Comparison of ENCODE assay signal across 23 cellular contexts in genomic region chr7:29019896-29020295, GRCh38.
DNase-seq lines count a peak whose midpoint lies in the region; TF ChIP-seq lines count a peak whose summit lies in the region.
"Had no signal": no experiment of that assay in that cellular context is flagged by ENCODE, and none has a peak within 500 bp of the region (broad histone marks: within the 10 kb centered on the region; RNA-seq: fewer than 3 reads in every experiment).

No MANE protein-coding gene starts in this region.

- peaks cover 12% of the 10 kb centered on the region for H3K9me3 Mint-ChIP-seq in activated T-helper 1 cell treated with anti-CD3 and anti-CD28 coated beads, Interleukin-12 subunit alpha, Interleukin-12 subunit beta, Interleukin-2, Interleukin-4 antibody, amounts not matched to agents 30 ng/mL and 10 ng/mL and 1 ng/mL, durations not matched to agents 14 hours and 24 hours and 36 hours

- no peak for TF ChIP-seq CTCF in dorsolateral prefrontal cortex (IDR thresholded peaks at IDR 0.05 in 54 of 56, conservative IDR thresholded peaks at IDR 0.05 in 2 of 56; ENCODE audit: low read depth in 1 of 56, partially characterized antibody in 56 of 56)
- no peak for TF ChIP-seq CTCF in GM20000 (IDR thresholded peaks at IDR 0.05; ENCODE audit: extremely low read depth, missing control alignments)

- intact Hi-C loops in dorsolateral prefrontal cortex (cut with DNase I): loop anchor here in 1 of 2 donors (10.0 kb wide), 1 partner anchor 65 kb away; no protein-coding TSS in a partner anchor
- intact Hi-C loops in activated T-helper 1 cell treated with anti-CD3 and anti-CD28 coated beads, Interleukin-12 subunit alpha, Interleukin-12 subunit beta, Interleukin-2, Interleukin-4 antibody, amounts not matched to agents 30 ng/mL and 10 ng/mL and 1 ng/mL, durations not matched to agents 14 hours and 24 hours and 36 hours (cut with micrococcal nuclease): no loop called here

- peaks cover 7% of the 10 kb centered on the region; the same call in 1 of the 2 replicates for H3K36me3 ChIP-seq in ACC112 (ENCODE audit: insufficient read depth, low read length)
- H3K36me3 ChIP-seq: brain microvascular endothelial cell, right lobe of liver, vagina had no signal

- H3K4me3 ChIP-seq in ACC112 (ENCODE audit: low read depth, low read length): no peak overlapping the region
- H3K4me3 ChIP-seq in dorsolateral prefrontal cortex: no peak overlapping the region
- H3K4me3 ChIP-seq: GM23248, lung, right lobe of liver, vagina had no signal

- H3K27ac Mint-ChIP-seq in activated T-helper 1 cell treated with anti-CD3 and anti-CD28 coated beads, Interleukin-12 subunit alpha, Interleukin-12 subunit beta, Interleukin-2, Interleukin-4 antibody, amounts not matched to agents 30 ng/mL and 10 ng/mL and 1 ng/mL, durations not matched to agents 14 hours and 24 hours and 36 hours: no peak overlapping the region
- H3K27ac Mint-ChIP-seq: activated CD4-positive, alpha-beta T cell treated with anti-CD3 and anti-CD28 coated beads for 36 hours; activated naive CD8-positive, alpha-beta T cell treated with anti-CD3 and anti-CD28 coated beads, Interleukin-2, amount 10 ng/mL, durations not matched to agents 7 days and 5 days had no signal

- no peak overlapping the region for H3K27ac ChIP-seq in ACC112 (ENCODE audit: low read depth, low read length)
- H3K27ac ChIP-seq in dorsolateral prefrontal cortex: peak overlapping the region in 11 of 59 donors; percentile 5 to 50 (median 30)
- H3K27ac ChIP-seq: brain microvascular endothelial cell, GM23248, HL-60, right lobe of liver, RWPE1, vagina had no signal

- H3K4me1 Mint-ChIP-seq in activated T-helper 1 cell treated with anti-CD3 and anti-CD28 coated beads, Interleukin-12 subunit alpha, Interleukin-12 subunit beta, Interleukin-2, Interleukin-4 antibody, amounts not matched to agents 30 ng/mL and 10 ng/mL and 1 ng/mL, durations not matched to agents 14 hours and 24 hours and 36 hours (ENCODE audit: low read depth): no peaks in the 10 kb centered on the region
- H3K4me1 Mint-ChIP-seq: activated CD4-positive, alpha-beta T cell treated with anti-CD3 and anti-CD28 coated beads for 36 hours; activated naive CD8-positive, alpha-beta T cell treated with anti-CD3 and anti-CD28 coated beads, Interleukin-2, amount 10 ng/mL, durations not matched to agents 7 days and 5 days had no signal

- peaks cover 2% of the 10 kb centered on the region for H3K36me3 Mint-ChIP-seq in activated T-helper 1 cell treated with anti-CD3 and anti-CD28 coated beads, Interleukin-12 subunit alpha, Interleukin-12 subunit beta, Interleukin-2, Interleukin-4 antibody, amounts not matched to agents 30 ng/mL and 10 ng/mL and 1 ng/mL, durations not matched to agents 14 hours and 24 hours and 36 hours (ENCODE audit: low read depth)
- H3K36me3 Mint-ChIP-seq: activated naive CD8-positive, alpha-beta T cell treated with anti-CD3 and anti-CD28 coated beads, Interleukin-2, amount 10 ng/mL, durations not matched to agents 7 days and 5 days had no signal

- no peak overlapping the region for H3K4me3 Mint-ChIP-seq in activated T-helper 1 cell treated with anti-CD3 and anti-CD28 coated beads, Interleukin-12 subunit alpha, Interleukin-12 subunit beta, Interleukin-2, Interleukin-4 antibody, amounts not matched to agents 30 ng/mL and 10 ng/mL and 1 ng/mL, durations not matched to agents 14 hours and 24 hours and 36 hours
- H3K4me3 Mint-ChIP-seq: activated CD4-positive, alpha-beta T cell treated with anti-CD3 and anti-CD28 coated beads for 36 hours; activated naive CD8-positive, alpha-beta T cell treated with anti-CD3 and anti-CD28 coated beads, Interleukin-2, amount 10 ng/mL, durations not matched to agents 7 days and 5 days had no signal

- H3K27me3 ChIP-seq in ACC112 (ENCODE audit: insufficient read depth, low read length) (no peaks in the 10 kb centered on the region), dorsolateral prefrontal cortex (no peaks in the 10 kb centered on the region)
- H3K27me3 ChIP-seq: brain microvascular endothelial cell, right lobe of liver, vagina had no signal

- DNase-seq in NCI-H2171 (lab: John Stamatoyannopoulos, UW) (peak; percentile 46), dorsolateral prefrontal cortex (peak; percentile 21 to 78 (median 62)), medulla oblongata (ENCODE audit: extremely low spot score) (peak; percentile 21), GM20000 (ENCODE audit: low spot score) (no peak), globus pallidus (ENCODE audit: low spot score) (no peak)
- no peak for DNase-seq in activated CD4-positive, alpha-beta T cell treated with anti-CD3 and anti-CD28 coated beads, Interleukin-2, amount 50 U/mL, for 48 hours
- no peak for DNase-seq in activated T-helper 1 cell treated with anti-CD3 and anti-CD28 coated beads, Interleukin-12 subunit alpha, Interleukin-12 subunit beta, Interleukin-2, Interleukin-4 antibody, amounts not matched to agents 30 ng/mL and 10 ng/mL and 1 ng/mL, durations not matched to agents 14 hours and 24 hours and 36 hours (ENCODE audit: low spot score)
- DNase-seq: activated CD4-positive, alpha-beta T cell treated with anti-CD3 and anti-CD28 coated beads for 36 hours; activated naive CD8-positive, alpha-beta T cell treated with anti-CD3 and anti-CD28 coated beads, Interleukin-2, amount 10 ng/mL, durations not matched to agents 7 days and 5 days; brain microvascular endothelial cell; DMS153; GDM1; islet precursor cell; NCI-H510A; right lobe of liver; stimulated activated CD4-positive, alpha-beta T cell treated with anti-CD3 and anti-CD28 coated beads, Interleukin-15, amount 100 ng/mL, for 24 hours; SW 1271 had no signal

- H2AFZ ChIP-seq in ACC112 (ENCODE audit: low read length, unreplicated experiment): peak overlapping the region; percentile 56
- H2AFZ ChIP-seq: GM23248 had no signal

- H3K4me1 ChIP-seq in ACC112 (ENCODE audit: control insufficient read depth, insufficient read depth, low read length, unreplicated experiment): peaks cover 3% of the 10 kb centered on the region
- H3K4me1 ChIP-seq: right lobe of liver, vagina had no signal

- no peaks in the 10 kb centered on the region for H3K27me3 Mint-ChIP-seq in activated T-helper 1 cell treated with anti-CD3 and anti-CD28 coated beads, Interleukin-12 subunit alpha, Interleukin-12 subunit beta, Interleukin-2, Interleukin-4 antibody, amounts not matched to agents 30 ng/mL and 10 ng/mL and 1 ng/mL, durations not matched to agents 14 hours and 24 hours and 36 hours (ENCODE audit: insufficient read depth)

- H3K79me2 ChIP-seq in ACC112 (ENCODE audit: control insufficient read depth, insufficient read depth, low read length, unreplicated experiment): no peaks in the 10 kb centered on the region

Comparison
In these comparisons a context has a peak if more than half of its experiments do, and no peak if none do; other contexts are left out.
1. DNase-seq: peak in NCI-H2171 (single experiment), dorsolateral prefrontal cortex (10 of 10) and medulla oblongata (single experiment); none in activated CD4-positive, alpha-beta T cell treated with anti-CD3 and anti-CD28 coated beads, Interleukin-2, amount 50 U/mL, for 48 hours (0 of 2), activated T-helper 1 cell treated with anti-CD3 and anti-CD28 coated beads, Interleukin-12 subunit alpha, Interleukin-12 subunit beta, Interleukin-2, Interleukin-4 antibody, amounts not matched to agents 30 ng/mL and 10 ng/mL and 1 ng/mL, durations not matched to agents 14 hours and 24 hours and 36 hours (single experiment), GM20000 (single experiment) and globus pallidus (single experiment).